ENCODE assay signal across 8 cellular contexts in the genomic region with DNA sequence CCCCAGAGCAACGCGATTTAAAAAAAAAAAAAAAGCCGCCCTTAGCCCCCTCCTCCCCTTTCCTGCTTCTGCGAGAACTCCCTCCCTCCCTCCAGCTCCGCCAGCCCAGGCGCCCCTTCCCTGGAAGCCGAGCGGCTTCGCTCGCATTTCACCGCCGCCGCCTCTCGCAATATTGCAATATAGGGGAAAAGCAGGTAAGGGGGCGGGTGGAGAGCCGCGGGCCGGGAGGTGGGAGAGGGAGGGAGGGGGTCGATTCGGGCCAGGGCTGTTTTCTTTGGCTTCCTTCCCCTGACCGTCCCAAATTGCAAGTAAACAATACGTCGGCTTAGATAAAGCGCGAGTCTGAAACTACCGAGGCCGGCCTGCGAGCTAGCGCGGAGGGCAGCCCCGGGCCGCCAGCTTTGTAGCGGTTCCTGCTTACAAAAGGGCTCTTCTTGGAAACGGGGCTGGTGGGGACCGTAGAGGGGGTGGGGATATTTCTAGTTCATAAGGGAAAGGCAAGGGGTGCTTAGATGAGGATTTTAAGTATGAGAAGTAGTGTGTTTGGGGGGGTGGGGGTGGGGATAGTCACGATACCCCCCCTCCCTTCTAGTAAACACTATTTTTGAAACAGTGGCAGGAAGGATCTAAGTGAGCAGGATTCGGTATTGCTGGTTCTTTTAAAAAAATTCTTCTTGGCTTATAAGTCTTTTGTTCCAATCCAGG. TPM values are rescaled to one million over a fixed set of nuclear protein-coding genes. Genes with fewer than 3 reads are reported as not detected.
DNase-seq lines count a peak whose midpoint lies in the region; ATAC-seq and TF ChIP-seq lines count a peak whose summit lies in the region.

No MANE protein-coding gene starts in this region.

- no peaks in the 10 kb centered on the region for H3K36me3 ChIP-seq in BE2C
- peaks cover 4% of the 10 kb centered on the region for H3K36me3 ChIP-seq in neural progenitor cell

- H3K4me3 Mint-ChIP-seq in neural progenitor cell: peak overlapping the region; percentile 92

- H4K20me1 ChIP-seq in neural progenitor cell (ENCODE audit: low read depth): peaks cover 27% of the 10 kb centered on the region

- peaks cover 49% of the 10 kb centered on the region for H3K79me2 ChIP-seq in neural progenitor cell (ENCODE audit: low read depth)

- H3K27me3 ChIP-seq in BE2C (no peaks in the 10 kb centered on the region), neural progenitor cell (no peaks in the 10 kb centered on the region)

- peak in 1 of 2 donors; percentile 15 for ATAC-seq in activated naive CD4-positive, alpha-beta T cell treated with anti-CD3 and anti-CD28 coated beads, Interleukin-2, amount 50 U/mL, for 72 hours
- ATAC-seq in HG03280 (IDR thresholded peaks at IDR 0.05; ENCODE audit: unreplicated experiment) (no peak), GM21825 (IDR thresholded peaks at IDR 0.05; ENCODE audit: unreplicated experiment) (no peak)

- H3K36me3 Mint-ChIP-seq in activated naive CD4-positive, alpha-beta T cell treated with anti-CD3 and anti-CD28 coated beads, Interleukin-2, amount 50 U/mL, for 72 hours: peaks cover 9% of the 10 kb centered on the region in 2 donors
- H3K36me3 Mint-ChIP-seq in neural progenitor cell: peaks cover 9% of the 10 kb centered on the region

- no peaks in the 10 kb centered on the region for H3K9me3 Mint-ChIP-seq in activated naive CD4-positive, alpha-beta T cell treated with anti-CD3 and anti-CD28 coated beads, Interleukin-2, amount 50 U/mL, for 72 hours
- no peaks in the 10 kb centered on the region for H3K9me3 Mint-ChIP-seq in neural progenitor cell

- H3K4me1 Mint-ChIP-seq in neural progenitor cell: peaks cover 24% of the 10 kb centered on the region

- H3K9ac ChIP-seq in neural progenitor cell: peak overlapping the region; percentile 58

- peaks cover 57% of the 10 kb centered on the region for H3F3A ChIP-seq in neural progenitor cell (ENCODE audit: low read depth)

- TF ChIP-seq CTCF in BE2C (IDR thresholded peaks at IDR 0.05; ENCODE audit: low read depth, low read length) (no peak), neural progenitor cell (IDR thresholded peaks at IDR 0.05) (no peak)

- H2AFZ ChIP-seq in neural progenitor cell (replicated peaks): no peak overlapping the region

- peak; percentile 45 for DNase-seq in BE2C
- peak; percentile 30 for DNase-seq in HCEC 1CT
- DNase-seq in RKO (ENCODE audit: low spot score): peak; percentile 50
- peak in 1 of 2 donors; percentile 36 for DNase-seq in activated naive CD4-positive, alpha-beta T cell treated with anti-CD3 and anti-CD28 coated beads, Interleukin-2, amount 50 U/mL, for 72 hours (ENCODE audit: low spot score in 2 of 2)
- DNase-seq in globus pallidus (ENCODE audit: low spot score): peak; percentile 64
- peak; percentile 76 for DNase-seq in neural progenitor cell (ENCODE audit: low spot score)

- H3K9me3 ChIP-seq in BE2C (no peaks in the 10 kb centered on the region), neural progenitor cell (ENCODE audit: low read depth) (no peaks in the 10 kb centered on the region)

- peak overlapping the region; percentile 90 for H3K27ac ChIP-seq in neural progenitor cell

- H3K4me3 ChIP-seq in BE2C (ENCODE audit: low read depth, low read length) (peak overlapping the region; percentile 77), neural progenitor cell (peak overlapping the region; percentile 78)

- H3K27ac Mint-ChIP-seq in activated naive CD4-positive, alpha-beta T cell treated with anti-CD3 and anti-CD28 coated beads, Interleukin-2, amount 50 U/mL, for 72 hours: peak overlapping the region; percentile 20 to 62
- H3K27ac Mint-ChIP-seq in neural progenitor cell: peak overlapping the region; percentile 87

- H3K4me1 ChIP-seq in BE2C (peaks cover under 1% of the 10 kb centered on the region; the same call in 1 of the 2 replicates), neural progenitor cell (peaks cover 30% of the 10 kb centered on the region)

- peak overlapping the region; percentile 98 for H3K4me2 ChIP-seq in neural progenitor cell

- H3K27me3 Mint-ChIP-seq in neural progenitor cell (ENCODE audit: insufficient read depth, low read depth): peaks cover 4% of the 10 kb centered on the region

RNA-seq across cellular contexts. Expression of a gene that starts 0.5 kb away (rescaled TPM):
- polyA plus RNA-seq in BE2C (2012; ENCODE audit: insufficient read depth, insufficient read length, low read depth): 42.9 TPM
- 1 to 10 TPM; 5.6 to 7.3 TPM for total RNA-seq in activated naive CD4-positive, alpha-beta T cell treated with anti-CD3 and anti-CD28 coated beads, Interleukin-2, amount 50 U/mL, for 72 hours
- 94.8 and 112 TPM in 2 replicates for total RNA-seq in neural progenitor cell (ENCODE audit: low replicate concordance)

Comparison
In these comparisons a context has a peak if more than half of its experiments do, and no peak if none do; other contexts are left out.
1. RNA of a gene that starts 0.5 kb away (total RNA-seq): 94.8 to 112 TPM in neural progenitor cell; 5.6 to 7.3 TPM in activated naive CD4-positive, alpha-beta T cell treated with anti-CD3 and anti-CD28 coated beads, Interleukin-2, amount 50 U/mL, for 72 hours; every median in the first group is over 10 times any median in the second.